Comparison of ENCODE assay signal across 20 cellular contexts in the genomic region with DNA sequence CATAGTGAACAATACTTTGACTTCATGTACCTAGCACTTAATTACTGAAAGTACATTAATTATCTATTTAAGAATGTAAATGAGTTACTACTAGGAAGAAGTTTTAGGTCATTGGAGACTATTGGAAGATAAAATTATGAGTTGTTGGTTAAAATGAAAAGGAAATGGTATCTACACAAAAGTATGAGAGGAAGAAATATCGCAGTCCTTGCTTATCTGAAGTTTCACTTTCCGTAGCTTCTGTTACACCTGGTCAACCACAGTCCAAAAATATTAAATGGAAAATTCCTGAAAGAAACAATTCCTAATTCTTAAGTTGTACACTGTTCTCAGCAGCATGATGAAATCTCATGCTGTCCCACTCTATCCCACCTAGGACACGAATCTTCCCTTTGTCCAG.
"Had no signal": no experiment of that assay in that cellular context is flagged by ENCODE, and none has a peak within 500 bp of the region (broad histone marks: within the 10 kb centered on the region; RNA-seq: fewer than 3 reads in every experiment).

No MANE protein-coding gene starts in this region.

- DNase-seq: effector CD8-positive, alpha-beta T cell; heart left ventricle; hippocampal formation; kidney glomerular epithelial cell; mammary epithelial cell; mucosa of descending colon; natural killer cell; posterior cingulate gyrus; spleen; stimulated activated CD4-positive, alpha-beta T cell treated with anti-CD3 and anti-CD28 coated beads, Interleukin-15, amount 100 ng/mL, for 24 hours; stimulated activated CD4-positive, alpha-beta T cell treated with anti-CD3 and anti-CD28 coated beads, Interleukin-1b, Interleukin-23, amount 100 ng/mL, for 48 hours; stimulated activated CD4-positive, alpha-beta T cell treated with anti-CD3 and anti-CD28 coated beads, Interleukin-4, amount 100 ng/mL, for 24 hours; testis; upper lobe of right lung had no signal

- H3K4me3 ChIP-seq: heart left ventricle, mucosa of descending colon, spleen, testis, tibial nerve, upper lobe of right lung, vagina had no signal

- H3K27me3 ChIP-seq: heart left ventricle, spleen, testis, tibial nerve, upper lobe of right lung, vagina had no signal

- H3K4me3 Mint-ChIP-seq: natural killer cell; neural crest cell; stimulated activated memory B cell treated with anti-CD40 and anti-IgM and Interleukin-4, amounts not matched to agents 10 μg/mL and 1 μg/mL and 100 μg/mL, for 72 hours; stimulated activated naive CD8-positive, alpha-beta T cell treated with anti-CD3 and anti-CD28 coated beads, Interleukin-15, Interleukin-2, amounts not matched to agents 100 ng/mL and 50 ng/mL, for 24 hours had no signal

- H3K27me3 Mint-ChIP-seq: stimulated activated memory B cell treated with anti-CD40 and anti-IgM and Interleukin-4, amounts not matched to agents 10 μg/mL and 1 μg/mL and 100 μg/mL, for 72 hours; stimulated activated naive CD8-positive, alpha-beta T cell treated with anti-CD3 and anti-CD28 coated beads, Interleukin-15, Interleukin-2, amounts not matched to agents 100 ng/mL and 50 ng/mL, for 24 hours had no signal

- H3K27ac Mint-ChIP-seq: natural killer cell; stimulated activated memory B cell treated with anti-CD40 and anti-IgM and Interleukin-4, amounts not matched to agents 10 μg/mL and 1 μg/mL and 100 μg/mL, for 72 hours; stimulated activated naive CD8-positive, alpha-beta T cell treated with anti-CD3 and anti-CD28 coated beads, Interleukin-15, Interleukin-2, amounts not matched to agents 100 ng/mL and 50 ng/mL, for 24 hours had no signal

- H3K27ac ChIP-seq: heart left ventricle, spleen, testis, tibial nerve, upper lobe of right lung, vagina had no signal

- H3K9me3 Mint-ChIP-seq: natural killer cell; neural crest cell; stimulated activated memory B cell treated with anti-CD40 and anti-IgM and Interleukin-4, amounts not matched to agents 10 μg/mL and 1 μg/mL and 100 μg/mL, for 72 hours; stimulated activated naive CD8-positive, alpha-beta T cell treated with anti-CD3 and anti-CD28 coated beads, Interleukin-15, Interleukin-2, amounts not matched to agents 100 ng/mL and 50 ng/mL, for 24 hours had no signal

- H3K4me1 ChIP-seq: testis, vagina had no signal

- ATAC-seq: heart left ventricle; mucosa of descending colon; natural killer cell; sciatic nerve; stimulated activated memory B cell treated with anti-CD40 and anti-IgM and Interleukin-4, amounts not matched to agents 10 μg/mL and 1 μg/mL and 100 μg/mL, for 72 hours; upper lobe of right lung had no signal

- H3K9me3 ChIP-seq: heart left ventricle, mucosa of descending colon, spleen, testis, tibial nerve, upper lobe of right lung, vagina had no signal
